In the genomic region with DNA sequence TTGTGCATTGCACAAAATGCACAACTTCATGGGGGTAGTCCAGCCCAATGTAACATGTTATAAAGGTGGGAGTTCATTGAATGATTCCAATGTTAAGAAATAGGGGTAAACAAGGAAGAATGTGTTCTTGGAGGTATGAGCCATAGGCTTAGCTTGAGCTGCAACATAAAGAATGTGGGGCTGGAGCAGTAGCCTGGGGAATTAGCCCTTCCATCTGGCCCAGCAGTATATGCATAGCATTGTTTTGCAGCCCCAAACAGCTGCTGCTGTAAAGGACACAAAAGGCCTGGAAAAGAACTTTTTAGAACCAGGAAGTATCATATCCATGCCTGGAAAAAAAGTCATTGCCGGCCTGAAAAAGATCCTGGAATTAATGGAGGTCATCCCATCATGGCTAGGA, we compare ENCODE assay signal across 24 cellular contexts.
"Had no signal": no experiment of that assay in that cellular context is flagged by ENCODE, and none has a peak within 500 bp of the region (broad histone marks: within the 10 kb centered on the region; RNA-seq: fewer than 3 reads in every experiment).

No MANE protein-coding gene starts in this region.

- H3K4me1 Mint-ChIP-seq: activated CD4-positive, alpha-beta T cell treated with anti-CD3 and anti-CD28 coated beads for 36 hours; activated naive CD8-positive, alpha-beta T cell treated with anti-CD3 and anti-CD28 coated beads, Interleukin-2, amount 10 ng/mL, durations not matched to agents 7 days and 5 days; T-cell had no signal

- H3K4me1 ChIP-seq: adrenal gland had no signal

- H3K36me3 Mint-ChIP-seq: activated naive CD8-positive, alpha-beta T cell treated with anti-CD3 and anti-CD28 coated beads, Interleukin-2, amount 10 ng/mL, durations not matched to agents 7 days and 5 days; T-cell had no signal

- H3K27me3 ChIP-seq: adrenal gland, MG63 had no signal

- ATAC-seq: activated CD4-positive, alpha-beta T cell treated with anti-CD3 and anti-CD28 coated beads for 36 hours; activated CD8-positive, alpha-beta T cell treated with anti-CD3 and anti-CD28 coated beads for 36 hours; Panc1; Right ventricle myocardium inferior; T-cell had no signal

- H3K27me3 Mint-ChIP-seq: activated CD4-positive, alpha-beta T cell treated with anti-CD3 and anti-CD28 coated beads for 36 hours; activated CD8-positive, alpha-beta T cell treated with anti-CD3 and anti-CD28 coated beads for 36 hours had no signal

- H3K27ac ChIP-seq: adrenal gland, SK-N-MC had no signal

- H3K9me3 ChIP-seq: adrenal gland, MG63 had no signal

- FAIRE-seq: TTC549 had no signal

- H3K4me3 ChIP-seq: adrenal gland, MG63, SK-N-MC had no signal

- DNase-seq: activated CD4-positive, alpha-beta T cell treated with anti-CD3 and anti-CD28 coated beads for 36 hours; activated CD8-positive, alpha-beta memory T cell treated with anti-CD3 and anti-CD28 coated beads, Interleukin-2, amount 50 U/mL, for 4 hours; activated CD8-positive, alpha-beta T cell treated with anti-CD3 and anti-CD28 coated beads for 36 hours; activated naive CD4-positive, alpha-beta T cell treated with anti-CD3 and anti-CD28 coated beads, Interleukin-2, amount 50 U/mL, for 16 hours; activated naive CD8-positive, alpha-beta T cell treated with anti-CD3 and anti-CD28 coated beads, Interleukin-2, amount 10 ng/mL, durations not matched to agents 7 days and 5 days; adrenal gland; anterior cingulate cortex; cerebellar nuclear complex; MG63; MV-4-11; NCI-H1092 treated with DMSO at 0.1 percent for 48 hours; NCI-H1417 treated with DMSO at 0.1 percent for 48 hours; NCI-H187 treated with DMSO at 0.1 percent for 48 hours; NCI-H2081 treated with DMSO at 0.1 percent for 48 hours; NCI-H226; OCI-M1; RPMI8226; T-cell; T-helper 2 cell; T1000 had no signal

- H3K36me3 ChIP-seq: adrenal gland, MG63 had no signal

- H3K27ac Mint-ChIP-seq: activated CD4-positive, alpha-beta T cell treated with anti-CD3 and anti-CD28 coated beads for 36 hours; activated CD8-positive, alpha-beta T cell treated with anti-CD3 and anti-CD28 coated beads for 36 hours; activated naive CD8-positive, alpha-beta T cell treated with anti-CD3 and anti-CD28 coated beads, Interleukin-2, amount 10 ng/mL, durations not matched to agents 7 days and 5 days; T-cell had no signal

- H3K9me3 Mint-ChIP-seq: activated CD8-positive, alpha-beta T cell treated with anti-CD3 and anti-CD28 coated beads for 36 hours; activated naive CD8-positive, alpha-beta T cell treated with anti-CD3 and anti-CD28 coated beads, Interleukin-2, amount 10 ng/mL, durations not matched to agents 7 days and 5 days; T-cell had no signal

- H3K4me3 Mint-ChIP-seq: activated CD4-positive, alpha-beta T cell treated with anti-CD3 and anti-CD28 coated beads for 36 hours; activated CD8-positive, alpha-beta T cell treated with anti-CD3 and anti-CD28 coated beads for 36 hours; activated naive CD8-positive, alpha-beta T cell treated with anti-CD3 and anti-CD28 coated beads, Interleukin-2, amount 10 ng/mL, durations not matched to agents 7 days and 5 days; T-cell had no signal
